In genomic region chr1:70487910-70488665, GRCh38 we compare ENCODE assay signal across 9 cellular contexts.
A peak's percentile ranks its signal among the peaks of the same experiment; 100 is the strongest.
DNase-seq lines count a peak whose midpoint lies in the region; ATAC-seq and TF ChIP-seq lines count a peak whose summit lies in the region.
"Had no signal": no experiment of that assay in that cellular context is flagged by ENCODE, and none has a peak within 500 bp of the region (broad histone marks: within the 10 kb centered on the region; RNA-seq: fewer than 3 reads in every experiment).

No MANE protein-coding gene starts in this region.

- peaks cover 5% of the 10 kb centered on the region for H3K27me3 ChIP-seq in CD4-positive, alpha-beta T cell (ENCODE audit: control insufficient read depth, insufficient read depth, low read length)
- no peaks in the 10 kb centered on the region for H3K27me3 ChIP-seq in neural cell (ENCODE audit: insufficient read depth, low read depth, low read length)

- TF ChIP-seq CTCF in CD4-positive, alpha-beta T cell (IDR thresholded peaks at IDR 0.05): peak; percentile 32
- TF ChIP-seq CTCF in GM13977 (IDR thresholded peaks at IDR 0.05; ENCODE audit: extremely low read depth, insufficient read depth, missing control alignments): peak; percentile 89
- peak; percentile 68 for TF ChIP-seq CTCF in neural cell (IDR thresholded peaks at IDR 0.05; ENCODE audit: poor library complexity, severe bottlenecking)

- no peak overlapping the region for H3K4me3 Mint-ChIP-seq in CD4-positive, alpha-beta T cell

- H3K27me3 Mint-ChIP-seq in CD4-positive, alpha-beta T cell: peaks cover 11% of the 10 kb centered on the region

- H3K9me2 ChIP-seq in neural cell (ENCODE audit: insufficient read depth, low read length): no peaks in the 10 kb centered on the region

- H3K4me1 Mint-ChIP-seq in CD4-positive, alpha-beta T cell (ENCODE audit: low read depth): no peaks in the 10 kb centered on the region
- H3K4me1 Mint-ChIP-seq: naive B cell had no signal

- no peak overlapping the region for H3K4me2 ChIP-seq in neural cell (ENCODE audit: low read length)

- no peak for ATAC-seq in CD4-positive, alpha-beta T cell (ENCODE audit: poor library complexity)
- ATAC-seq in HG03159 (IDR thresholded peaks at IDR 0.05; ENCODE audit: unreplicated experiment): peak; percentile 61
- peak; percentile 55 for ATAC-seq in esophagus mucosa
- ATAC-seq in HG03095 (IDR thresholded peaks at IDR 0.05; ENCODE audit: unreplicated experiment): no peak

- no peak overlapping the region for H3K27ac ChIP-seq in CD4-positive, alpha-beta T cell (ENCODE audit: low read depth, low read length)
- no peak overlapping the region for H3K27ac ChIP-seq in neural cell (ENCODE audit: low read length)

- H3K9me3 Mint-ChIP-seq in CD4-positive, alpha-beta T cell: no peaks in the 10 kb centered on the region

- CTCF ChIA-PET in CD4-positive, alpha-beta T cell (lab: Charles Lee): interaction anchor here (1.0 kb wide), 1 partner anchor 354 kb away, joined by 3 read pairs; no protein-coding TSS in a partner anchor

- in situ Hi-C loops in GM13977 (cut with MboI; ENCODE audit: low pct_unique_long_range_greater_than_20kb, low sequenced_read_pairs, unreplicated experiment): no loop called here

- TF ChIP-seq RAD21 in neural cell (conservative IDR thresholded peaks at IDR 0.05): peak; percentile 73

- H3K36me3 ChIP-seq in neural cell (ENCODE audit: insufficient read depth, low read length): no peaks in the 10 kb centered on the region

- H3K27ac Mint-ChIP-seq in CD4-positive, alpha-beta T cell: no peak overlapping the region

- no peak for TF ChIP-seq EP300 in neural cell (conservative IDR thresholded peaks at IDR 0.05; ENCODE audit: poor library complexity, severe bottlenecking)

- H3K9me3 ChIP-seq in CD4-positive, alpha-beta T cell (ENCODE audit: control insufficient read depth, low read length): no peaks in the 10 kb centered on the region
- H3K9me3 ChIP-seq in neural cell (ENCODE audit: low read length): no peaks in the 10 kb centered on the region

- no peak overlapping the region for H2AFZ ChIP-seq in neural cell (ENCODE audit: low read depth, low read length)

- intact Hi-C loops in CD4-positive, alpha-beta T cell (cut with DNase I, micrococcal nuclease): no loop called here

- H3K4me3 ChIP-seq in neural cell (ENCODE audit: low read length): no peak overlapping the region

- POLR2A ChIA-PET in CD4-positive, alpha-beta T cell (lab: Charles Lee): no interaction called here

- no peak for DNase-seq in CD4-positive, alpha-beta T cell
- DNase-seq in GM13977 (ENCODE audit: low spot score) (peak; percentile 38), OCI-M1 (lab: John Stamatoyannopoulos, UW) (peak; percentile 80), cortex of kidney (lab: John Stamatoyannopoulos, UW) (no peak)
- DNase-seq: naive B cell had no signal

- no peaks in the 10 kb centered on the region for H3K79me2 ChIP-seq in neural cell (replicated peaks; ENCODE audit: insufficient read depth, low read length)

- H3K9ac ChIP-seq in neural cell (ENCODE audit: low read length): no peak overlapping the region

- no peaks in the 10 kb centered on the region for H3K36me3 Mint-ChIP-seq in CD4-positive, alpha-beta T cell (ENCODE audit: low read depth)
- H3K36me3 Mint-ChIP-seq: naive B cell had no signal

- no peaks in the 10 kb centered on the region for H4K20me1 ChIP-seq in neural cell (ENCODE audit: insufficient read depth)

- H3F3A ChIP-seq in neural cell (ENCODE audit: insufficient read depth, low read length, poor library complexity, severe bottlenecking): no peaks in the 10 kb centered on the region

TF ChIP-seq in neural cell, 6 proteins besides CTCF, POLR2A, EP300 and RAD21:
- TF ChIP-seq TAF1 (IDR thresholded peaks at IDR 0.05; ENCODE audit: low read depth) (no peak), SMC3 (conservative IDR thresholded peaks at IDR 0.05; ENCODE audit: poor library complexity) (peak; percentile 68)

Comparison
In these comparisons a context has a peak if more than half of its experiments do, and no peak if none do; other contexts are left out.
1. ATAC-seq: peak in HG03159 (single experiment) and esophagus mucosa (single experiment); none in CD4-positive, alpha-beta T cell (single experiment) and HG03095 (single experiment).
2. DNase-seq: peak in GM13977 (single experiment) and OCI-M1 (single experiment); none in CD4-positive, alpha-beta T cell (0 of 10) and cortex of kidney (single experiment).
3. CTCF ChIP-seq: peak in every context shown above with its lines; median percentile 89 in GM13977; 68 in neural cell; 32 in CD4-positive, alpha-beta T cell.